In genomic region chr16:3057181-3058166, GRCh38 we compare ENCODE assay signal across 10 cellular contexts. TPM values are rescaled to one million over a fixed set of nuclear protein-coding genes. Genes with fewer than 3 reads are reported as not detected.
DNase-seq lines count a peak whose midpoint lies in the region; ATAC-seq and TF ChIP-seq lines count a peak whose summit lies in the region.
"Had no signal": no experiment of that assay in that cellular context is flagged by ENCODE, and none has a peak within 500 bp of the region (broad histone marks: within the 10 kb centered on the region; RNA-seq: fewer than 3 reads in every experiment).

No MANE protein-coding gene starts in this region.

- no peaks in the 10 kb centered on the region for H3K9me3 Mint-ChIP-seq in activated T-cell treated with anti-CD3 and anti-CD28 coated beads, Interleukin-2, amount 50 U/mL, for 72 hours
- H3K9me3 Mint-ChIP-seq in activated CD8-positive, alpha-beta T cell treated with anti-CD3 and anti-CD28 coated beads for 36 hours: no peaks in the 10 kb centered on the region
- H3K9me3 Mint-ChIP-seq in stimulated activated naive CD8-positive, alpha-beta T cell treated with anti-CD3 and anti-CD28 coated beads, Interleukin-15, amount 100 ng/mL, for 72 hours: no peaks in the 10 kb centered on the region

- intact Hi-C loops in activated CD8-positive, alpha-beta T cell treated with anti-CD3 and anti-CD28 coated beads for 36 hours (cut with micrococcal nuclease): no loop called here

- H3K27me3 Mint-ChIP-seq in activated T-cell treated with anti-CD3 and anti-CD28 coated beads, Interleukin-2, amount 50 U/mL, for 72 hours (ENCODE audit: low read depth): no peaks in the 10 kb centered on the region
- H3K27me3 Mint-ChIP-seq in activated CD8-positive, alpha-beta T cell treated with anti-CD3 and anti-CD28 coated beads for 36 hours: no peaks in the 10 kb centered on the region
- no peaks in the 10 kb centered on the region for H3K27me3 Mint-ChIP-seq in stimulated activated naive CD8-positive, alpha-beta T cell treated with anti-CD3 and anti-CD28 coated beads, Interleukin-15, amount 100 ng/mL, for 72 hours

- peaks cover 70% of the 10 kb centered on the region for H3K4me1 Mint-ChIP-seq in activated T-cell treated with anti-CD3 and anti-CD28 coated beads, Interleukin-2, amount 50 U/mL, for 72 hours (ENCODE audit: low read depth)
- peaks cover 54% of the 10 kb centered on the region for H3K4me1 Mint-ChIP-seq in activated CD8-positive, alpha-beta T cell treated with anti-CD3 and anti-CD28 coated beads for 36 hours (ENCODE audit: low read depth)
- peaks cover 77% of the 10 kb centered on the region for H3K4me1 Mint-ChIP-seq in stimulated activated naive CD8-positive, alpha-beta T cell treated with anti-CD3 and anti-CD28 coated beads, Interleukin-15, amount 100 ng/mL, for 72 hours

- CTCF ChIA-PET in activated CD8-positive, alpha-beta T cell treated with anti-CD3 and anti-CD28 coated beads for 36 hours (lab: Charles Lee): interaction anchor here (1.1 to 14.0 kb wide), 16 partner anchors 8 to 142 kb away, joined by 3 to 288 read pairs (median 14); partner anchors contain the start of genes ZNF213 and ZSCAN10

- ATAC-seq in activated T-cell treated with anti-CD3 and anti-CD28 coated beads, Interleukin-2, amount 50 U/mL, for 72 hours (replicated peaks in 1 of 2): no peak
- ATAC-seq in activated CD8-positive, alpha-beta T cell treated with anti-CD3 and anti-CD28 coated beads for 36 hours: no peak
- no peak for ATAC-seq in stimulated activated naive CD8-positive, alpha-beta T cell treated with anti-CD3 and anti-CD28 coated beads, Interleukin-15, amount 100 ng/mL, for 72 hours
- ATAC-seq in GM19023 (IDR thresholded peaks at IDR 0.05; ENCODE audit: unreplicated experiment) (no peak), HG03342 (IDR thresholded peaks at IDR 0.05; ENCODE audit: unreplicated experiment) (no peak)

- no peak overlapping the region for H3K9ac ChIP-seq in iPS-20b (ENCODE audit: low read depth, low read length)
- H3K9ac ChIP-seq: KMS-11 had no signal

- POLR2A ChIA-PET in activated CD8-positive, alpha-beta T cell treated with anti-CD3 and anti-CD28 coated beads for 36 hours (lab: Charles Lee): interaction anchor here (1.1 to 3.5 kb wide), 5 partner anchors 9 to 68 kb away, joined by 3 to 27 read pairs (median 7); partner anchors contain the start of genes HCFC1R1 and THOC6

- H3K27ac ChIP-seq in iPS-20b (ENCODE audit: low read length): no peak overlapping the region
- H3K27ac ChIP-seq in SJCRH30: no peak overlapping the region
- H3K27ac ChIP-seq: KMS-11 had no signal

- no peak for DNase-seq in activated T-cell treated with anti-CD3 and anti-CD28 coated beads, Interleukin-2, amount 50 U/mL, for 72 hours
- DNase-seq in activated T-cell treated with anti-CD3 and anti-CD28 coated beads for 4 hours (no peak), SJCRH30 (no peak)
- DNase-seq in activated CD8-positive, alpha-beta T cell treated with anti-CD3 and anti-CD28 coated beads for 36 hours: peak; percentile 35
- DNase-seq in stimulated activated naive CD8-positive, alpha-beta T cell treated with anti-CD3 and anti-CD28 coated beads, Interleukin-15, amount 100 ng/mL, for 72 hours: peak in 1 of 2 donors; percentile 40
- DNase-seq: AML-193 had no signal

- H3K9me3 ChIP-seq in iPS-20b (ENCODE audit: insufficient read depth, low read depth, low read length): no peaks in the 10 kb centered on the region
- no peaks in the 10 kb centered on the region for H3K9me3 ChIP-seq in SJCRH30 (replicated peaks)

- H3K36me3 ChIP-seq in iPS-20b (ENCODE audit: insufficient read depth, low read depth, low read length): no peaks in the 10 kb centered on the region
- no peaks in the 10 kb centered on the region for H3K36me3 ChIP-seq in SJCRH30

- peaks cover 7 to 10% of the 10 kb centered on the region in 2 donors for H3K36me3 Mint-ChIP-seq in activated T-cell treated with anti-CD3 and anti-CD28 coated beads, Interleukin-2, amount 50 U/mL, for 72 hours (ENCODE audit: insufficient read depth in 2 of 2)
- H3K36me3 Mint-ChIP-seq in activated CD8-positive, alpha-beta T cell treated with anti-CD3 and anti-CD28 coated beads for 36 hours (ENCODE audit: low read depth): peaks cover 25% of the 10 kb centered on the region

- H3K4me1 ChIP-seq in iPS-20b (ENCODE audit: insufficient read depth, low read length): no peaks in the 10 kb centered on the region
- H3K4me1 ChIP-seq in SJCRH30: peaks cover 22% of the 10 kb centered on the region

- peaks cover 27% of the 10 kb centered on the region for H3K27me3 ChIP-seq in iPS-20b (ENCODE audit: insufficient read depth, low read length)
- no peaks in the 10 kb centered on the region for H3K27me3 ChIP-seq in SJCRH30

- peak overlapping the region; percentile 91 to 97 for H3K4me3 Mint-ChIP-seq in activated T-cell treated with anti-CD3 and anti-CD28 coated beads, Interleukin-2, amount 50 U/mL, for 72 hours
- H3K4me3 Mint-ChIP-seq in activated CD8-positive, alpha-beta T cell treated with anti-CD3 and anti-CD28 coated beads for 36 hours: peak overlapping the region; percentile 61
- H3K4me3 Mint-ChIP-seq in stimulated activated naive CD8-positive, alpha-beta T cell treated with anti-CD3 and anti-CD28 coated beads, Interleukin-15, amount 100 ng/mL, for 72 hours: peak overlapping the region; percentile 82 to 88

- TF ChIP-seq CTCF in activated CD8-positive, alpha-beta T cell treated with anti-CD3 and anti-CD28 coated beads for 36 hours (IDR thresholded peaks at IDR 0.05): no peak

- H3K27ac Mint-ChIP-seq in activated T-cell treated with anti-CD3 and anti-CD28 coated beads, Interleukin-2, amount 50 U/mL, for 72 hours: peak overlapping the region; percentile 43
- peak overlapping the region; percentile 68 for H3K27ac Mint-ChIP-seq in activated CD8-positive, alpha-beta T cell treated with anti-CD3 and anti-CD28 coated beads for 36 hours
- peak overlapping the region; percentile 41 to 93 for H3K27ac Mint-ChIP-seq in stimulated activated naive CD8-positive, alpha-beta T cell treated with anti-CD3 and anti-CD28 coated beads, Interleukin-15, amount 100 ng/mL, for 72 hours

- H3K4me3 ChIP-seq in iPS-20b (ENCODE audit: low read length) (peak overlapping the region; percentile 66; the same call in 1 of the 2 replicates), SJCRH30 (no peak overlapping the region)

RNA-seq across cellular contexts. Expression of gene IL32, which starts 8.0 kb away (rescaled TPM):
- total RNA-seq in activated T-cell treated with anti-CD3 and anti-CD28 coated beads, Interleukin-2, amount 50 U/mL, for 72 hours: 1,000 to 10,000 TPM; 1,427 to 2,251 TPM
- total RNA-seq in activated CD8-positive, alpha-beta T cell treated with anti-CD3 and anti-CD28 coated beads for 36 hours: 100 to 1,000 TPM; 971 to 974 TPM
- total RNA-seq in SJCRH30 (2014; rRNA removed; shearing (Covaris generic)): 158 and 177 TPM in 2 replicates

RNA-seq across cellular contexts. Expression of gene MMP25, which starts 11.1 kb away (rescaled TPM):
- total RNA-seq in activated T-cell treated with anti-CD3 and anti-CD28 coated beads, Interleukin-2, amount 50 U/mL, for 72 hours: 1 to 10 TPM; 2.3 to 5.2 TPM
- total RNA-seq in activated CD8-positive, alpha-beta T cell treated with anti-CD3 and anti-CD28 coated beads for 36 hours: 1 to 10 TPM; 1.1 to 1.5 TPM
- 0.06 and 0.13 TPM in 2 replicates for total RNA-seq in SJCRH30 (2014; rRNA removed; shearing (Covaris generic))

RNA-seq across cellular contexts. Expression of gene BICDL2, which starts 20.7 kb away (rescaled TPM):
- total RNA-seq in activated T-cell treated with anti-CD3 and anti-CD28 coated beads, Interleukin-2, amount 50 U/mL, for 72 hours: under 1 TPM in 1 of 2 donors, not detected in 1; 0.30 TPM
- total RNA-seq in activated CD8-positive, alpha-beta T cell treated with anti-CD3 and anti-CD28 coated beads for 36 hours: under 1 TPM; 0.77 to 0.92 TPM
- total RNA-seq in SJCRH30 (2014; rRNA removed; shearing (Covaris generic)): not detected in 2 replicates

RNA-seq across cellular contexts. Expression of gene THOC6, which starts 33.6 kb away (rescaled TPM):
- total RNA-seq in activated T-cell treated with anti-CD3 and anti-CD28 coated beads, Interleukin-2, amount 50 U/mL, for 72 hours: 10 to 100 TPM; 49.1 to 50.9 TPM
- 10 to 100 TPM; 55.4 to 56.6 TPM for total RNA-seq in activated CD8-positive, alpha-beta T cell treated with anti-CD3 and anti-CD28 coated beads for 36 hours
- 25.5 and 29.4 TPM in 2 replicates for total RNA-seq in SJCRH30 (2014; rRNA removed; shearing (Covaris generic))

RNA-seq across cellular contexts. Expression of gene HCFC1R1, which starts 33.7 kb away (rescaled TPM):
- total RNA-seq in activated T-cell treated with anti-CD3 and anti-CD28 coated beads, Interleukin-2, amount 50 U/mL, for 72 hours: 10 to 100 TPM; 27.6 to 32.8 TPM
- 10 to 100 TPM; 24.2 to 24.8 TPM for total RNA-seq in activated CD8-positive, alpha-beta T cell treated with anti-CD3 and anti-CD28 coated beads for 36 hours
- 16.8 and 18.9 TPM in 2 replicates for total RNA-seq in SJCRH30 (2014; rRNA removed; shearing (Covaris generic))
